ENCODE assay signal across 8 cellular contexts in the genomic region with DNA sequence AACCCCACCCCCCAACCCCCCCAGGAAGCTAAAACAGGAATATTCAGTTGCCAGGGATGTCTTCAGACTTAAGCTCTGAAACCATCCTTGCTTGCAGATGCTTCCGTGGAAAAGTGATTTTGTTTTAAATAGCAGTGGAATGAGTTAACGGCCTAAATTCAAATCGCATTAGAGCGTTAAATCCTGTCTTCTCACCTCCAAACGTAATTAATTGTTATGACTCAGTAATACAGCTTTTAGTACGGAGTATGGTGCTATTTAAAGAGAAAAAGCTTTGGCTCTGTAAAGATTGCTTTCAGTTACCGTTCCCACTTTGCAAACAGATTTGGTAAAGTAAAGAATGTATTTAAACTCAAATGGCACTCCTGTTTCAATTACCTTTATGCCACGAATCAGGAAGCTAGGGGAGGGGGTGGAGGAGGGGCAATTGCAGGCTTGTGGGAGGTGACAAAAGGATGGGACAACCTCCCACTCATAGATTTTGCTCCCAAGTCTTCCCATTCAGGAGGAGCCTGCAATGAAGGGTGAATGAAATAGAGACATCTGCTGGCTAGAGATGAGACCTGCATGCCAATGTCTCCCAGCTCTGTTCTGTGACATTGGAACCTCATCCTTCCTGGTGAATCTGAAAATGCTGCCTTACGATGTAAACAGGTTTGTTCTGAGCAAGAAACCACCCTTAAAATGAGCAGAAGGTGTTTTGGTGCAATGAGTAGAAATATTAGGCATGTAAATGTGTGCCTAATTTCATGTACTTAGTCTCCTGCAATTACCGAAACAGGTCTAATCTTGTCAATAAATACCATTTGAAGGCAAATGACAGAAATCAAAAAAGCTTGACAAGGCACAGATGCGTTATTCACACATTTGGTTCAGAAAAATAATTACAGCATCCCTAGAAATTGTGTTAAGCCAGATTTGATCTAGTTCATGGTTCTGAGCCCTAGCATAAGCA. TPM values are rescaled to one million over a fixed set of nuclear protein-coding genes. Genes with fewer than 3 reads are reported as not detected.
DNase-seq lines count a peak whose midpoint lies in the region; ATAC-seq and TF ChIP-seq lines count a peak whose summit lies in the region.

No MANE protein-coding gene starts in this region.

- H3K27me3 Mint-ChIP-seq in natural killer cell treated with Interleukin-12 subunit alpha and Interleukin-12 subunit beta and Interleukin-15 and Interleukin-18, amount 100 ng/mL, for 72 hours, result peaks cover 8 to 16% of the 10 kb centered on the region in 2 donors

- peak; percentile 65 for ATAC-seq in HG03565 (IDR thresholded peaks at IDR 0.05; ENCODE audit: unreplicated experiment)
- no peak for ATAC-seq in natural killer cell treated with Interleukin-12 subunit alpha and Interleukin-12 subunit beta and Interleukin-15 and Interleukin-18, amount 100 ng/mL, for 72 hours

- H3K9me3 Mint-ChIP-seq in natural killer cell treated with Interleukin-12 subunit alpha and Interleukin-12 subunit beta and Interleukin-15 and Interleukin-18, amount 100 ng/mL, for 72 hours, result no peaks in the 10 kb centered on the region

- peak overlapping the region; percentile 1 to 16 for H3K4me3 ChIP-seq in cardiac fibroblast (replicated peaks in 1 of 2; ENCODE audit: low read depth in 2 of 2, low read length in 2 of 2)

- no peak overlapping the region for H3K27ac Mint-ChIP-seq in natural killer cell treated with Interleukin-12 subunit alpha and Interleukin-12 subunit beta and Interleukin-15 and Interleukin-18, amount 100 ng/mL, for 72 hours

- H3K4me1 Mint-ChIP-seq in natural killer cell treated with Interleukin-12 subunit alpha and Interleukin-12 subunit beta and Interleukin-15 and Interleukin-18, amount 100 ng/mL, for 72 hours (ENCODE audit: low read depth in 2 of 2), result no peaks in the 10 kb centered on the region

- no peak overlapping the region for H3K4me3 Mint-ChIP-seq in natural killer cell treated with Interleukin-12 subunit alpha and Interleukin-12 subunit beta and Interleukin-15 and Interleukin-18, amount 100 ng/mL, for 72 hours

- TF ChIP-seq CTCF in cardiac fibroblast (IDR thresholded peaks at IDR 0.05; ENCODE audit: low read depth, low read length), result peak; percentile 88

- no peaks in the 10 kb centered on the region for H3K36me3 Mint-ChIP-seq in natural killer cell treated with Interleukin-12 subunit alpha and Interleukin-12 subunit beta and Interleukin-15 and Interleukin-18, amount 100 ng/mL, for 72 hours

- DNase-seq in CD1c-positive myeloid dendritic cell (ENCODE audit: extremely low spot score) (peak; percentile 41), GM19240 (ENCODE audit: insufficient read length, low spot score) (peak; percentile 24), NCI-H526 (lab: John Stamatoyannopoulos, UW) (peak; percentile 42 to 73), cardiac fibroblast (ENCODE audit: low read depth in 2 of 2) (peak; percentile 90 to 93), islet precursor cell (peak; percentile 88), stromal cell of bone marrow (ENCODE audit: low read depth) (peak; percentile 66)
- no peak for DNase-seq in natural killer cell treated with Interleukin-12 subunit alpha and Interleukin-12 subunit beta and Interleukin-15 and Interleukin-18, amount 100 ng/mL, for 72 hours (ENCODE audit: low spot score)

RNA-seq across cellular contexts. Expression of a gene that starts 2.6 kb away (rescaled TPM):
- total RNA-seq in natural killer cell treated with Interleukin-12 subunit alpha and Interleukin-12 subunit beta and Interleukin-15 and Interleukin-18, amount 100 ng/mL, for 72 hours, result not detected
